16 cellular contexts compared by ENCODE assay signal in genomic region chr16:71172808-71173207, GRCh38. TPM values are rescaled to one million over a fixed set of nuclear protein-coding genes. Genes with fewer than 3 reads are reported as not detected.
DNase-seq lines count a peak whose midpoint lies in the region; ATAC-seq and TF ChIP-seq lines count a peak whose summit lies in the region.
"Had no signal": no experiment of that assay in that cellular context is flagged by ENCODE, and none has a peak within 500 bp of the region (broad histone marks: within the 10 kb centered on the region; RNA-seq: fewer than 3 reads in every experiment).

No MANE protein-coding gene starts in this region.

- no peaks in the 10 kb centered on the region for H3K9me3 ChIP-seq in trophoblast cell (ENCODE audit: insufficient read depth, low read depth, low read length)
- H3K9me3 ChIP-seq: A549, Caco-2 had no signal

- H3K27ac Mint-ChIP-seq in brain: peak overlapping the region in 3 of 5 experiments; percentile 39 to 90 (median 54)
- H3K27ac Mint-ChIP-seq in stimulated activated naive CD8-positive, alpha-beta T cell treated with anti-CD3 and anti-CD28 coated beads, Interleukin-15, amount 100 ng/mL, for 72 hours: no peak overlapping the region
- H3K27ac Mint-ChIP-seq: CD4-positive, alpha-beta T cell had no signal

- no peak overlapping the region for H3K27ac ChIP-seq in trophoblast cell (ENCODE audit: low read depth, low read length)
- H3K27ac ChIP-seq: A549, C4-2B, GM23248, HL-60 had no signal

- H3K36me3 Mint-ChIP-seq in brain: peaks cover 7% of the 10 kb centered on the region

- no peak overlapping the region for H2BK12ac ChIP-seq in trophoblast cell (ENCODE audit: low read length)

- H3K23ac ChIP-seq in trophoblast cell (ENCODE audit: low read length): no peak overlapping the region

- no peaks in the 10 kb centered on the region for H3K4me1 ChIP-seq in trophoblast cell (ENCODE audit: control insufficient read depth in 1 of 2, insufficient read depth in 2 of 2, low read length in 2 of 2)
- H3K4me1 ChIP-seq: A549, Caco-2 had no signal

- H3K14ac ChIP-seq in trophoblast cell (ENCODE audit: low read length): no peak overlapping the region

- no peaks in the 10 kb centered on the region for H3K79me1 ChIP-seq in trophoblast cell (ENCODE audit: low read length)

- peak in 1 of 2 donors; percentile 52 for ATAC-seq in left cardiac atrium
- ATAC-seq in stimulated activated naive CD8-positive, alpha-beta T cell treated with anti-CD3 and anti-CD28 coated beads, Interleukin-15, amount 100 ng/mL, for 72 hours: no peak
- ATAC-seq: A549 had no signal

- H3K79me2 ChIP-seq in trophoblast cell (ENCODE audit: control insufficient read depth, insufficient read depth, low read length, poor library complexity): no peaks in the 10 kb centered on the region

- intact Hi-C loops in left cardiac atrium (cut with DNase I) (no loop called here), cardiac septum (cut with DNase I) (no loop called here)

- peaks cover 2% of the 10 kb centered on the region for H3K27me3 Mint-ChIP-seq in brain
- no peaks in the 10 kb centered on the region for H3K27me3 Mint-ChIP-seq in stimulated activated naive CD8-positive, alpha-beta T cell treated with anti-CD3 and anti-CD28 coated beads, Interleukin-15, amount 100 ng/mL, for 72 hours

- peaks cover 0 to 6% (median 2%) of the 10 kb centered on the region in 5 experiments for H3K9me3 Mint-ChIP-seq in brain
- H3K9me3 Mint-ChIP-seq in stimulated activated naive CD8-positive, alpha-beta T cell treated with anti-CD3 and anti-CD28 coated beads, Interleukin-15, amount 100 ng/mL, for 72 hours: no peaks in the 10 kb centered on the region
- H3K9me3 Mint-ChIP-seq: CD4-positive, alpha-beta T cell had no signal

- H3K18ac ChIP-seq in trophoblast cell (ENCODE audit: low read length): no peak overlapping the region

- no peak for TF ChIP-seq CTCF in brain (conservative IDR thresholded peaks at IDR 0.05)

- no peak overlapping the region for H3K9ac ChIP-seq in trophoblast cell (ENCODE audit: low read length)
- H3K9ac ChIP-seq: GM23248 had no signal

- H3K36me3 ChIP-seq in trophoblast cell (ENCODE audit: control insufficient read depth in 1 of 2, insufficient read depth in 2 of 2, low read length in 2 of 2): no peaks in the 10 kb centered on the region

- no peak overlapping the region for H2BK5ac ChIP-seq in trophoblast cell (ENCODE audit: low read depth, low read length, poor library complexity)

- no peak overlapping the region for H3K4ac ChIP-seq in trophoblast cell (ENCODE audit: low read depth, low read length)

- peaks cover 30% of the 10 kb centered on the region for H3K4me1 Mint-ChIP-seq in brain
- no peaks in the 10 kb centered on the region for H3K4me1 Mint-ChIP-seq in stimulated activated naive CD8-positive, alpha-beta T cell treated with anti-CD3 and anti-CD28 coated beads, Interleukin-15, amount 100 ng/mL, for 72 hours

- no peak overlapping the region for H4K91ac ChIP-seq in trophoblast cell (ENCODE audit: low read depth, low read length)

- no peak overlapping the region for H2AFZ ChIP-seq in trophoblast cell (ENCODE audit: insufficient read depth, low read length, poor library complexity)
- H2AFZ ChIP-seq: GM23248 had no signal

- H3K4me3 Mint-ChIP-seq in brain: no peak overlapping the region
- no peak overlapping the region for H3K4me3 Mint-ChIP-seq in stimulated activated naive CD8-positive, alpha-beta T cell treated with anti-CD3 and anti-CD28 coated beads, Interleukin-15, amount 100 ng/mL, for 72 hours
- H3K4me3 Mint-ChIP-seq: CD4-positive, alpha-beta T cell had no signal

- H2AK5ac ChIP-seq in trophoblast cell (ENCODE audit: low read length): no peak overlapping the region

- WGBS in trophoblast cell (ENCODE audit: extremely low coverage, insufficient coverage, insufficient read length): no CpG with 5 or more reads among the region's 4 CpGs

- H4K12ac ChIP-seq in trophoblast cell (ENCODE audit: low read depth, low read length): no peak overlapping the region

- H3K4me2 ChIP-seq in trophoblast cell (ENCODE audit: low read length): no peak overlapping the region
- H3K4me2 ChIP-seq: A549 had no signal

- H3K27me3 ChIP-seq in trophoblast cell (ENCODE audit: insufficient read depth, low read length): no peaks in the 10 kb centered on the region

- H3K4me3 ChIP-seq in trophoblast cell (ENCODE audit: low read depth, low read length): no peak overlapping the region
- H3K4me3 ChIP-seq: A549, GM23248 had no signal

- H4K8ac ChIP-seq in trophoblast cell (ENCODE audit: low read depth, low read length): no peak overlapping the region

- DNase-seq in left cardiac atrium: peak; percentile 18
- DNase-seq in cardiac septum (ENCODE audit: low spot score): no peak
- peak; percentile 15 to 41 for DNase-seq in trophoblast cell
- DNase-seq in stimulated activated naive CD8-positive, alpha-beta T cell treated with anti-CD3 and anti-CD28 coated beads, Interleukin-15, amount 100 ng/mL, for 72 hours: no peak
- no peak for DNase-seq in 8988T
- DNase-seq: AML-193; Caco-2; CD4-positive, alpha-beta T cell; GDM1; GM23248; HCEC 1CT; IMR-90 had no signal

- no peak overlapping the region for H2BK120ac ChIP-seq in trophoblast cell (ENCODE audit: insufficient read depth, low read length, poor library complexity)

RNA-seq across cellular contexts. Expression of gene HYDIN, which starts 57.7 kb away (rescaled TPM):
- under 1 TPM; 0.38 to 0.65 TPM for total RNA-seq in left cardiac atrium
- total RNA-seq in cardiac septum: 2.6 TPM
- 4.6 TPM for polyA plus RNA-seq in brain (ENCODE audit: insufficient read depth, low read depth, low replicate concordance)
- 0.12 and 0.18 TPM in 2 replicates for polyA plus RNA-seq in trophoblast cell (2013)
- total RNA-seq: CD4-positive, alpha-beta T cell had no signal

Comparison
In these comparisons a context has a peak if more than half of its experiments do, and no peak if none do; other contexts are left out.
1. DNase-seq: peak in left cardiac atrium (single experiment) and trophoblast cell (2 of 2); none in cardiac septum (single experiment), stimulated activated naive CD8-positive, alpha-beta T cell treated with anti-CD3 and anti-CD28 coated beads, Interleukin-15, amount 100 ng/mL, for 72 hours (0 of 2) and 8988T (single experiment).
2. H3K27ac Mint-ChIP-seq: peak in brain (3 of 5); none in stimulated activated naive CD8-positive, alpha-beta T cell treated with anti-CD3 and anti-CD28 coated beads, Interleukin-15, amount 100 ng/mL, for 72 hours (0 of 2).